Comparison of ENCODE assay signal across 9 cellular contexts in genomic region chr5:42811591-42812392, GRCh38. TPM values are rescaled to one million over a fixed set of nuclear protein-coding genes. Genes with fewer than 3 reads are reported as not detected.
A peak's percentile ranks its signal among the peaks of the same experiment; 100 is the strongest.
DNase-seq lines count a peak whose midpoint lies in the region; ATAC-seq and TF ChIP-seq lines count a peak whose summit lies in the region.
"Had no signal": no experiment of that assay in that cellular context is flagged by ENCODE, and none has a peak within 500 bp of the region (broad histone marks: within the 10 kb centered on the region; RNA-seq: fewer than 3 reads in every experiment).

Gene SELENOP (minus strand): TSS chr5:42811892. CDS start chr5:42808353, 3,539 bp downstream.

- H3K27ac ChIP-seq in PC-3 (ENCODE audit: low read length) (0 out of 2 replicates have a peak within 1 kb of the TSS, but pooled peaks have one; percentile 19), muscle layer of duodenum (ENCODE audit: low read length) (peak within 1 kb of the TSS; percentile 69)

- H3K4me1 Mint-ChIP-seq in activated T-cell treated with anti-CD3 and anti-CD28 coated beads, Interleukin-2, amount 50 U/mL, for 24 hours (ENCODE audit: low read depth), result peaks cover 6% of the 10 kb centered on the region

- POLR2A ChIA-PET in PC-3 (lab: Charles Lee; ENCODE audit: unreplicated experiment), result no interaction called here

- intact Hi-C loops in PC-3 (cut with micrococcal nuclease), result no loop called here

- H3K4me3 ChIP-seq in PC-3 (ENCODE audit: low read length) (no peak within 1 kb of the TSS; the same call in 1 of the 2 replicates), fibroblast of mammary gland (ENCODE audit: control insufficient read depth, low read depth, low read length) (peak within 1 kb of the TSS; percentile 22), muscle layer of duodenum (ENCODE audit: low read depth in 1 of 2, low read length in 2 of 2) (peak within 1 kb of the TSS; percentile 65 to 70)

- TF ChIP-seq CTCF in PC-3 (conservative IDR thresholded peaks at IDR 0.05; ENCODE audit: low read depth, low read length) (no peak), fibroblast of mammary gland (conservative IDR thresholded peaks at IDR 0.05; ENCODE audit: control insufficient read depth, insufficient read depth, low read depth, low read length) (no peak)

- H3K9ac ChIP-seq in PC-3 (ENCODE audit: low read length), result no peak within 1 kb of the TSS

- no peaks in the 10 kb centered on the region for H3K27me3 Mint-ChIP-seq in activated T-cell treated with anti-CD3 and anti-CD28 coated beads, Interleukin-2, amount 50 U/mL, for 24 hours

- H3K4me3 Mint-ChIP-seq in activated T-cell treated with anti-CD3 and anti-CD28 coated beads, Interleukin-2, amount 50 U/mL, for 24 hours, result no peak within 1 kb of the TSS
- H3K4me3 Mint-ChIP-seq: neural crest cell had no signal

- H3K27ac Mint-ChIP-seq in activated T-cell treated with anti-CD3 and anti-CD28 coated beads, Interleukin-2, amount 50 U/mL, for 24 hours, result no peak within 1 kb of the TSS

- H3K9me3 Mint-ChIP-seq in activated T-cell treated with anti-CD3 and anti-CD28 coated beads, Interleukin-2, amount 50 U/mL, for 24 hours, result no peaks in the 10 kb centered on the region
- H3K9me3 Mint-ChIP-seq: neural crest cell had no signal

- peak within 1 kb of the TSS; percentile 76 for H2AFZ ChIP-seq in PC-3 (ENCODE audit: low read length)

- H3K9me2 ChIP-seq in PC-3 (replicated peaks; ENCODE audit: low read length), result no peaks in the 10 kb centered on the region

- CTCF ChIA-PET in PC-3 (lab: Charles Lee), result no interaction called here

- no peaks in the 10 kb centered on the region for H3K36me3 Mint-ChIP-seq in activated T-cell treated with anti-CD3 and anti-CD28 coated beads, Interleukin-2, amount 50 U/mL, for 24 hours (ENCODE audit: low read depth)

- no peaks in the 10 kb centered on the region for H3F3A ChIP-seq in PC-3 (ENCODE audit: low read length, unreplicated experiment)

- peak within 1 kb of the TSS; percentile 55 for H3K4me2 ChIP-seq in PC-3 (ENCODE audit: low read length)

- ATAC-seq in GM18511 (IDR thresholded peaks at IDR 0.05; ENCODE audit: unreplicated experiment), result peak; percentile 79
- ATAC-seq in PC-3, result peak; percentile 90
- ATAC-seq in HG03439 (IDR thresholded peaks at IDR 0.05; ENCODE audit: unreplicated experiment), result no peak

- H4K20me1 ChIP-seq in PC-3 (ENCODE audit: low read length), result no peaks in the 10 kb centered on the region

- H3K36me3 ChIP-seq in PC-3 (ENCODE audit: low read depth, low read length), result no peaks in the 10 kb centered on the region
- H3K36me3 ChIP-seq in muscle layer of duodenum (ENCODE audit: control insufficient read depth in 1 of 2, insufficient read depth in 2 of 2, low read length in 2 of 2), result no peaks in the 10 kb centered on the region

- H3K9me3 ChIP-seq in PC-3 (ENCODE audit: low read length) (no peaks in the 10 kb centered on the region), muscle layer of duodenum (ENCODE audit: control insufficient read depth in 1 of 2, low read length in 2 of 2) (no peaks in the 10 kb centered on the region)

- H3K27me3 ChIP-seq in PC-3 (ENCODE audit: low read length) (no peaks in the 10 kb centered on the region), muscle layer of duodenum (ENCODE audit: low read depth, low read length) (no peaks in the 10 kb centered on the region)

- H3K79me2 ChIP-seq in PC-3 (ENCODE audit: low read length), result no peaks in the 10 kb centered on the region

- peak; percentile 51 for DNase-seq in PC-3
- DNase-seq in fibroblast of mammary gland (ENCODE audit: low read depth), result peak; percentile 60
- DNase-seq in activated CD8-positive, alpha-beta memory T cell treated with anti-CD3 and anti-CD28 coated beads, Interleukin-2, amount 50 U/mL, for 4 hours, result no peak
- DNase-seq in activated CD4-positive, alpha-beta T cell treated with anti-CD3 and anti-CD28 coated beads, Interleukin-2, amount 50 U/mL, for 4 hours, result no peak
- no peak for DNase-seq in activated T-cell treated with anti-CD3 and anti-CD28 coated beads, Interleukin-2, amount 50 U/mL, for 24 hours

- H3K4me1 ChIP-seq in PC-3 (ENCODE audit: insufficient read depth, low read length) (peaks cover 8% of the 10 kb centered on the region), muscle layer of duodenum (ENCODE audit: control insufficient read depth in 1 of 2, insufficient read depth in 2 of 2, low read length in 2 of 2) (peaks cover 10 to 25% of the 10 kb centered on the region in 2 donors)

- BruUV-seq in PC-3 (replicated peaks; lab: Mats Ljungman, UMichigan), result no TSS peak

RNA-seq across cellular contexts. Expression of gene SELENOP, which starts in this region (rescaled TPM):
- total RNA-seq in PC-3 (2014; rRNA removed), result 3.3 and 3.9 TPM in 2 replicates

Comparison
In these comparisons a context has a peak if more than half of its experiments do, and no peak if none do; other contexts are left out.
1. DNase-seq: peak in PC-3 (single experiment) and fibroblast of mammary gland (single experiment); none in activated CD8-positive, alpha-beta memory T cell treated with anti-CD3 and anti-CD28 coated beads, Interleukin-2, amount 50 U/mL, for 4 hours (single experiment), activated CD4-positive, alpha-beta T cell treated with anti-CD3 and anti-CD28 coated beads, Interleukin-2, amount 50 U/mL, for 4 hours (0 of 2) and activated T-cell treated with anti-CD3 and anti-CD28 coated beads, Interleukin-2, amount 50 U/mL, for 24 hours (single experiment).